In the genomic region with DNA sequence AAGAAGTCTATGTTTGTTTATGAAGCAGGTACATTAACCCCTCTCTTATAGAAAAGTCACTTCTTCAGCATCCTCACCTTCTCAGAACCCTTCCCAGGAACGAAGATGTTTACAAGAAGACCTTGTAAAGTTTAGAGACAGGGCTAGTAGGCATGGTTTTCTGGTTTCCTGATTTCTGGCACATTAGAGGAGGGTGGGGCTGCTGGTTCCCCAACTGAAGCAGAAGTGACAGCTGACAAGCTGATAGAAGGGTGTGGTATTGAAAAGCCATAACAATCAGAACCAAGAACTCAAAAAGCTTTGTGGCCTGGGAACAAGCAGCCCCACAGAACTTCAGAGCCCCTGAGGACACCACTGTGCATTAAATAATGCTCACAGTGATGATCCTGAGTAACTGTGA, we compare ENCODE assay signal across 1 cellular context.
TF ChIP-seq lines count a peak whose summit lies in the region.

No MANE protein-coding gene starts in this region.

TF ChIP-seq in IMR-90, 13 proteins besides CTCF, POLR2A, EP300 and RAD21:
- no peak for TF ChIP-seq RCOR1 (IDR thresholded peaks at IDR 0.05; ENCODE audit: insufficient replicate concordance, low read length)
- no peak for TF ChIP-seq CHD1 (IDR thresholded peaks at IDR 0.05; ENCODE audit: low read depth, low read length)
- no peak for TF ChIP-seq SMC3 (IDR thresholded peaks at IDR 0.05; ENCODE audit: low read depth, low read length)
- TF ChIP-seq MXI1 (IDR thresholded peaks at IDR 0.05; ENCODE audit: borderline replicate concordance, low read depth, low read length), result no peak
- no peak for TF ChIP-seq FOS (IDR thresholded peaks at IDR 0.05; ENCODE audit: low read depth, low read length)
- TF ChIP-seq CEBPB (IDR thresholded peaks at IDR 0.05; ENCODE audit: low read depth, low read length), result no peak
- no peak for TF ChIP-seq NFE2L2 (IDR thresholded peaks at IDR 0.05; ENCODE audit: low read depth, low read length)
- TF ChIP-seq MAZ (IDR thresholded peaks at IDR 0.05; ENCODE audit: borderline replicate concordance, low read depth, low read length), result no peak
- TF ChIP-seq, protein P1, sequence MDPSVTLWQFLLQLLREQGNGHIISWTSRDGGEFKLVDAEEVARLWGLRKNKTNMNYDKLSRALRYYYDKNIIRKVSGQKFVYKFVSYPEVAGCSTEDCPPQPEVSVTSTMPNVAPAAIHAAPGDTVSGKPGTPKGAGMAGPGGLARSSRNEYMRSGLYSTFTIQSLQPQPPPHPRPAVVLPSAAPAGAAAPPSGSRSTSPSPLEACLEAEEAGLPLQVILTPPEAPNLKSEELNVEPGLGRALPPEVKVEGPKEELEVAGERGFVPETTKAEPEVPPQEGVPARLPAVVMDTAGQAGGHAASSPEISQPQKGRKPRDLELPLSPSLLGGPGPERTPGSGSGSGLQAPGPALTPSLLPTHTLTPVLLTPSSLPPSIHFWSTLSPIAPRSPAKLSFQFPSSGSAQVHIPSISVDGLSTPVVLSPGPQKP (IDR thresholded peaks at IDR 0.05; ENCODE audit: borderline replicate concordance, low read depth, low read length), result no peak
- TF ChIP-seq BHLHE40 (IDR thresholded peaks at IDR 0.05; ENCODE audit: low read depth, low read length), result no peak
- no peak for TF ChIP-seq RFX5 (IDR thresholded peaks at IDR 0.05; ENCODE audit: low read depth, low read length)
- TF ChIP-seq MAFK (IDR thresholded peaks at IDR 0.05; ENCODE audit: low read depth, low read length), result no peak
- TF ChIP-seq, protein P2, sequence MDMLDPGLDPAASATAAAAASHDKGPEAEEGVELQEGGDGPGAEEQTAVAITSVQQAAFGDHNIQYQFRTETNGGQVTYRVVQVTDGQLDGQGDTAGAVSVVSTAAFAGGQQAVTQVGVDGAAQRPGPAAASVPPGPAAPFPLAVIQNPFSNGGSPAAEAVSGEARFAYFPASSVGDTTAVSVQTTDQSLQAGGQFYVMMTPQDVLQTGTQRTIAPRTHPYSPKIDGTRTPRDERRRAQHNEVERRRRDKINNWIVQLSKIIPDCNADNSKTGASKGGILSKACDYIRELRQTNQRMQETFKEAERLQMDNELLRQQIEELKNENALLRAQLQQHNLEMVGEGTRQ (IDR thresholded peaks at IDR 0.05; ENCODE audit: low read depth, low read length), result no peak
